ENCODE assay signal across 1 cellular context in the genomic region with DNA sequence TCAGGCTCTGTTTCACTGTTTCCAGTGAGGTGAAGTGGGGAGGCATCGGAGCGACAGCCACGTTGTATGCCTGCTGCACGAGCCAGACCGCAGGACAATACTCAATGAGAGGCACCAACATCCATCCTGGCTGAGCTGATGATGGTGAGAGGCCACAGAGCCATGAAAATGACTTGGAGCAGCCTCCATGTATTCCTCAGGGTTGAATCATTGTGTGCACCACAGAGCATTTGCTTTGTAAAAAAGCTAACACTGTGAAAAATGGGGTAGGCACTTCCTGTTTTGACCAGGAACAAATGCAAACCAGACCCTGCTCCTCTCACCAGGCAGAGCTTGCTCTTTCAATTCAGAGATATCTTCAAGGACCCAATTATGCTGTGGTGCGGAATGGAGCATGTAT.
TF ChIP-seq lines count a peak whose summit lies in the region.

No MANE protein-coding gene starts in this region.

TF ChIP-seq in H1, 55 proteins besides CTCF, POLR2A, EP300 and RAD21 (continued from another document):
- TF ChIP-seq, protein P1, sequence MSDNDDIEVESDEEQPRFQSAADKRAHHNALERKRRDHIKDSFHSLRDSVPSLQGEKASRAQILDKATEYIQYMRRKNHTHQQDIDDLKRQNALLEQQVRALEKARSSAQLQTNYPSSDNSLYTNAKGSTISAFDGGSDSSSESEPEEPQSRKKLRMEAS (IDR thresholded peaks at IDR 0.05) = no peak
- no peak for TF ChIP-seq RNF2 (IDR thresholded peaks at IDR 0.05; ENCODE audit: borderline replicate concordance, low read depth, low read length, missing control alignments, poor library complexity, severe bottlenecking)
